ENCODE assay signal across 10 cellular contexts in the genomic region with DNA sequence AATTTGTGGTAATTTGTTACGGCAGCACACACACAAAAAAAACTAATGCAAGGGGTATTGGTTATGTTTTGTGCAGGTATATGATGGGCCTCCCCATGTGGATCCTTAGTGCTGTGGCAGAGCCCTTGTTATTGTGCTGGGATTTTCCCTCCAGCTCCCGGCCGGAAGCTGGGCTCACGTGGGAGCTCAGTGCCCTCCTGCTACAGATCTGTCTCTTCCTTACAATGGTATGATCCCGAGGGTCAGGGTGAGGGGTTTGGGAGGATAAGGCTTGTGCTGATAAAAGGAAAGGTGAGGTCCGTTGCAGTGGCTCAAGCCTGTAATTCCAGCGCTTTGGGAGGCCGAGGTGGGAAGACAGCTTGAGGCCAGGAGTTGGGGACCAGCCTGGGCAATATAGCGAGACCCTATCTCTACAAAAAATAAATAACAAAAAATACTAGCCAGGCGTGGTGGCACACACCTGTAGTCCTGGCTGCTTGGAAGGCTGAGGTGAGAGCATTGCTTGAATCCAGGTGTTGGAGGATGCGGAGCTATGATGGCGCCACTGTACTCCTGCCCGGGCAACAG. TPM values are rescaled to one million over a fixed set of nuclear protein-coding genes. Genes with fewer than 3 reads are reported as not detected.
DNase-seq lines count a peak whose midpoint lies in the region; ATAC-seq, FAIRE-seq and TF ChIP-seq lines count a peak whose summit lies in the region.
"Had no signal": no experiment of that assay in that cellular context is flagged by ENCODE, and none has a peak within 500 bp of the region (broad histone marks: within the 10 kb centered on the region; RNA-seq: fewer than 3 reads in every experiment).

No MANE protein-coding gene starts in this region.

- peak overlapping the region; percentile 75 for H3K4me2 ChIP-seq in HepG2 (ENCODE audit: low read depth, low read length)

- TF ChIP-seq RAD21 in HepG2 (CRISPR knock-in tag; IDR thresholded peaks at IDR 0.05), result no peak

- no peak overlapping the region for H2AFZ ChIP-seq in HepG2 (ENCODE audit: low read length)

- peak overlapping the region; percentile 74 for H3K4me3 Mint-ChIP-seq in activated T-helper 17 cell treated with anti-CD3 and anti-CD28 coated beads, Interleukin-2, amount 50 U/mL, for 72 hours

- FAIRE-seq in HepG2 (lab: Jason Lieb, UNC), result no peak
- FAIRE-seq: small intestine had no signal

- H3K79me2 ChIP-seq in HepG2 (ENCODE audit: insufficient read depth, low read length), result no peaks in the 10 kb centered on the region

- no peaks in the 10 kb centered on the region for H3K9me3 Mint-ChIP-seq in activated T-helper 17 cell treated with anti-CD3 and anti-CD28 coated beads, Interleukin-2, amount 50 U/mL, for 72 hours

- no TSS peak for BruUV-seq in HepG2 (replicated peaks; lab: Mats Ljungman, UMichigan)

- POLR2A ChIA-PET in HepG2 (lab: Yijun Ruan, JAX), result interaction anchor here (1.0 to 1.6 kb wide), 2 partner anchors 14 to 49 kb away, joined by 3 to 6 read pairs; a partner anchor contains a TSS

- peak overlapping the region; percentile 61 for H3K27ac Mint-ChIP-seq in activated T-helper 17 cell treated with anti-CD3 and anti-CD28 coated beads, Interleukin-2, amount 50 U/mL, for 72 hours

- no peaks in the 10 kb centered on the region for H3K4me1 Mint-ChIP-seq in activated T-helper 17 cell treated with anti-CD3 and anti-CD28 coated beads, Interleukin-2, amount 50 U/mL, for 72 hours

- H3K36me3 ChIP-seq in HepG2 (replicated peaks in 1 of 2; ENCODE audit: control insufficient read depth in 1 of 2, insufficient read depth in 2 of 2, low read length in 2 of 2) (no peaks in the 10 kb centered on the region), suprapubic skin (no peaks in the 10 kb centered on the region)
- H3K36me3 ChIP-seq: tibial artery had no signal

- TF ChIP-seq EP300 in HepG2 (IDR thresholded peaks at IDR 0.05; ENCODE audit: low read depth in 2 of 2, low read length in 2 of 2) (no peak), HepG2 (CRISPR knock-in tag; IDR thresholded peaks at IDR 0.05; ENCODE audit: borderline replicate concordance) (no peak), suprapubic skin (IDR thresholded peaks at IDR 0.05) (no peak)

- CTCF ChIA-PET in HepG2 (lab: Yijun Ruan, JAX; ENCODE audit: low intra/inter-chr PET ratio, low total read pairs), result no interaction called here

- no peak overlapping the region for H3K9ac ChIP-seq in HepG2 (ENCODE audit: insufficient read depth, low read depth, low read length)

- H3K27ac ChIP-seq in HepG2 (ENCODE audit: extremely low read length, insufficient read depth, low read length) (no peak overlapping the region), suprapubic skin (no peak overlapping the region)

- H3K36me3 Mint-ChIP-seq in activated T-helper 17 cell treated with anti-CD3 and anti-CD28 coated beads, Interleukin-2, amount 50 U/mL, for 72 hours (ENCODE audit: low read depth), result no peaks in the 10 kb centered on the region

- H3K4me3 ChIP-seq in HepG2 (replicated peaks in 1 of 3; ENCODE audit: insufficient read depth in 1 of 3, low read depth in 2 of 3, low read length in 3 of 3) (peak overlapping the region in 2 of 3 experiments; percentile 49 to 81; a peak in 2 of 6 replicates), suprapubic skin (peak overlapping the region; percentile 94)

- TF ChIP-seq CTCF in HepG2 (CRISPR knock-in tag; IDR thresholded peaks at IDR 0.05) (no peak), suprapubic skin (IDR thresholded peaks at IDR 0.05) (no peak)

- intact Hi-C loops in Right ventricle myocardium inferior (cut with DNase I), result no loop called here
- intact Hi-C loops in cardiac septum (cut with DNase I), result loop anchor here (5.0 kb wide), 1 partner anchor 120 kb away; no protein-coding TSS in a partner anchor
- intact Hi-C loops in HepG2 (cut with micrococcal nuclease; ENCODE audit: unreplicated experiment), result no loop called here

- H3K9me3 ChIP-seq in HepG2 (ENCODE audit: low read length) (no peaks in the 10 kb centered on the region), suprapubic skin (no peaks in the 10 kb centered on the region)
- H3K9me3 ChIP-seq: tibial artery had no signal

- WGBS in HepG2 (ENCODE audit: low lambda C conversion rate), result 62% methylated on average over 13 of the region's 13 CpGs
- 77% methylated on average over 13 of the region's 13 CpGs for WGBS in suprapubic skin

- H3K4me1 ChIP-seq in HepG2 (ENCODE audit: insufficient read depth, low read length), result peaks cover 73% of the 10 kb centered on the region
- peaks cover 65% of the 10 kb centered on the region for H3K4me1 ChIP-seq in suprapubic skin

- no peaks in the 10 kb centered on the region for H4K20me1 ChIP-seq in HepG2 (ENCODE audit: insufficient read depth, low read length)

- peak; percentile 13 for DNase-seq in Right ventricle myocardium inferior (ENCODE audit: missing footprints)
- no peak for DNase-seq in cardiac septum (ENCODE audit: low spot score)
- no peak for DNase-seq in HepG2 (ENCODE audit: low spot score)
- DNase-seq in suprapubic skin (ENCODE audit: low spot score in 2 of 2), result no peak
- DNase-seq in HPDE6-E6E7 (ENCODE audit: extremely low spot score), result no peak
- no peak for DNase-seq in activated CD4-positive, CD25-positive, alpha-beta regulatory T cell (lab: John Stamatoyannopoulos, UW)
- no peak for DNase-seq in NCI-H128 (lab: John Stamatoyannopoulos, UW; ENCODE audit: unreplicated experiment)

- in situ Hi-C loops in HepG2 (cut with HindIII; ENCODE audit: extremely low pct_ligation_motif_present, low pct_unique_long_range_greater_than_20kb), result no loop called here

- TF ChIP-seq POLR2A in HepG2 (IDR thresholded peaks at IDR 0.05; ENCODE audit: insufficient read depth in 1 of 2, low read depth in 2 of 2, low read length in 2 of 2), result no peak
- TF ChIP-seq POLR2A in suprapubic skin (IDR thresholded peaks at IDR 0.05), result no peak

- peaks cover 3 to 8% of the 10 kb centered on the region in 2 experiments; a peak in 2 of 5 replicates for H3K27me3 ChIP-seq in HepG2 (ENCODE audit: control insufficient read depth in 1 of 2, insufficient read depth in 2 of 2, low read length in 2 of 2)
- H3K27me3 ChIP-seq in suprapubic skin, result no peaks in the 10 kb centered on the region
- H3K27me3 ChIP-seq: tibial artery had no signal

- H3K27me3 Mint-ChIP-seq in activated T-helper 17 cell treated with anti-CD3 and anti-CD28 coated beads, Interleukin-2, amount 50 U/mL, for 72 hours, result no peaks in the 10 kb centered on the region

- ATAC-seq in Right ventricle myocardium inferior, result no peak
- ATAC-seq in activated T-helper 17 cell treated with anti-CD3 and anti-CD28 coated beads, Interleukin-2, amount 50 U/mL, for 72 hours (replicated peaks), result no peak
- no peak for ATAC-seq in HepG2

RNA-seq across cellular contexts. Expression of a gene that starts 0.9 kb away (rescaled TPM):
- 23.2 TPM for total RNA-seq in Right ventricle myocardium inferior
- 20.7 TPM for total RNA-seq in cardiac septum
- 1 to 10 TPM; 6.7 to 8.2 TPM for total RNA-seq in activated T-helper 17 cell treated with anti-CD3 and anti-CD28 coated beads, Interleukin-2, amount 50 U/mL, for 72 hours
- total RNA-seq in HepG2 (2016; rRNA removed; fragmentation: Illumina TruSeq; extraction: Trizol), result 2.6 and 3.7 TPM in 2 replicates
- total RNA-seq in HepG2 (2016; cell fraction: cytosol; rRNA removed; fragmentation: Illumina TruSeq; extraction: Trizol; ENCODE audit: low read depth), result 2.3 and 3.1 TPM in 2 replicates
- total RNA-seq in HepG2 (2016; cell fraction: insoluble cytoplasmic fraction; rRNA removed; fragmentation: Illumina TruSeq; extraction: Trizol), result 2.3 and 3.4 TPM in 2 replicates
- total RNA-seq in HepG2 (2016; cell fraction: membrane; rRNA removed; fragmentation: Illumina TruSeq; extraction: Trizol), result 5.0 and 6.3 TPM in 2 replicates
- total RNA-seq in HepG2 (2016; cell fraction: nucleus; rRNA removed; fragmentation: Illumina TruSeq; extraction: Trizol), result 2.5 and 2.6 TPM in 2 replicates
- 2.2 and 3.1 TPM in 2 replicates for polyA plus RNA-seq in HepG2 (2011; rRNA removed)
- 2.4 and 2.6 TPM in 2 replicates for polyA plus RNA-seq in HepG2 (2011; cell fraction: cytosol; rRNA removed)
- 3.1 and 4.1 TPM in 2 replicates for polyA plus RNA-seq in HepG2 (2011; cell fraction: nucleus; rRNA removed)
- 2.1 and 3.5 TPM in 2 replicates for polyA plus RNA-seq in HepG2 (2012)
- polyA plus RNA-seq in HepG2 (2016; cell fraction: cytosol; fragmentation: Illumina TruSeq; extraction: Trizol; ENCODE audit: low read depth), result 3.8 and 3.9 TPM in 2 replicates
- polyA plus RNA-seq in HepG2 (2016; cell fraction: insoluble cytoplasmic fraction; fragmentation: Illumina TruSeq; extraction: Trizol; ENCODE audit: low read depth), result 2.6 and 3.2 TPM in 2 replicates
- polyA plus RNA-seq in HepG2 (2016; cell fraction: membrane; fragmentation: Illumina TruSeq; extraction: Trizol; ENCODE audit: low read depth), result 6.3 and 6.9 TPM in 2 replicates
- 5.6 and 6.3 TPM in 2 replicates for polyA plus RNA-seq in HepG2 (2016; cell fraction: nucleus; fragmentation: Illumina TruSeq; extraction: Trizol; ENCODE audit: insufficient read depth, low read depth)
- polyA minus RNA-seq in HepG2 (2011; rRNA and poly(A)+ RNA removed; ENCODE audit: low replicate concordance), result 5.7 and 45.5 TPM in 2 replicates
- 1.5 and 2.1 TPM in 2 replicates for polyA minus RNA-seq in HepG2 (2011; cell fraction: cytosol; rRNA and poly(A)+ RNA removed)
- 1.7 and 2.8 TPM in 2 replicates for polyA minus RNA-seq in HepG2 (2011; cell fraction: nucleus; rRNA and poly(A)+ RNA removed)
- total RNA-seq in suprapubic skin, result 10 to 100 TPM; 38.2 to 53.6 (median 44.7) TPM

RNA-seq across cellular contexts. Expression of a gene that starts 13.5 kb away (rescaled TPM):
- total RNA-seq in Right ventricle myocardium inferior (37.3 TPM), cardiac septum (26.3 TPM), HepG2 (2016; rRNA removed; fragmentation: Illumina TruSeq; extraction: Trizol) (0.07 TPM in 1 of 2 replicates, not detected in the other), suprapubic skin (10 to 100 TPM in 3 of 4 donors, 1 to 10 TPM in 1; 9.3 to 48.9 (median 20.0) TPM)
- total RNA-seq in activated T-helper 17 cell treated with anti-CD3 and anti-CD28 coated beads, Interleukin-2, amount 50 U/mL, for 72 hours, result 1 to 10 TPM; 1.4 to 8.4 TPM
- total RNA-seq in HepG2 (2016; cell fraction: cytosol; rRNA removed; fragmentation: Illumina TruSeq; extraction: Trizol; ENCODE audit: low read depth), result not detected in 2 replicates
- 0.09 TPM in 1 of 2 replicates, not detected in the other for total RNA-seq in HepG2 (2016; cell fraction: insoluble cytoplasmic fraction; rRNA removed; fragmentation: Illumina TruSeq; extraction: Trizol)
- total RNA-seq in HepG2 (2016; cell fraction: membrane; rRNA removed; fragmentation: Illumina TruSeq; extraction: Trizol), result 0.03 TPM in 1 of 2 replicates, not detected in the other
- total RNA-seq in HepG2 (2016; cell fraction: nucleus; rRNA removed; fragmentation: Illumina TruSeq; extraction: Trizol), result 0.40 TPM in 1 of 2 replicates, not detected in the other
- polyA plus RNA-seq in HepG2 (2011; rRNA removed), result 0.07 and 0.37 TPM in 2 replicates
- polyA plus RNA-seq in HepG2 (2011; cell fraction: cytosol; rRNA removed), result 0.05 and 0.13 TPM in 2 replicates
- polyA plus RNA-seq in HepG2 (2011; cell fraction: nucleus; rRNA removed), result 0.56 and 0.95 TPM in 2 replicates
- 0.11 and 0.16 TPM in 2 replicates for polyA plus RNA-seq in HepG2 (2012)
- polyA plus RNA-seq in HepG2 (2016; cell fraction: cytosol; fragmentation: Illumina TruSeq; extraction: Trizol; ENCODE audit: low read depth), result not detected in 2 replicates
- polyA plus RNA-seq in HepG2 (2016; cell fraction: insoluble cytoplasmic fraction; fragmentation: Illumina TruSeq; extraction: Trizol; ENCODE audit: low read depth), result 0.17 TPM in 1 of 2 replicates, not detected in the other
- polyA plus RNA-seq in HepG2 (2016; cell fraction: membrane; fragmentation: Illumina TruSeq; extraction: Trizol; ENCODE audit: low read depth), result not detected in 2 replicates
- polyA plus RNA-seq in HepG2 (2016; cell fraction: nucleus; fragmentation: Illumina TruSeq; extraction: Trizol; ENCODE audit: insufficient read depth, low read depth), result 0.63 TPM in 1 of 2 replicates, not detected in the other
- polyA minus RNA-seq in HepG2 (2011; rRNA and poly(A)+ RNA removed; ENCODE audit: low replicate concordance), result 0.28 and 2.0 TPM in 2 replicates
- polyA minus RNA-seq in HepG2 (2011; cell fraction: cytosol; rRNA and poly(A)+ RNA removed), result not detected in 2 replicates
- polyA minus RNA-seq in HepG2 (2011; cell fraction: nucleus; rRNA and poly(A)+ RNA removed), result 0.13 and 1.1 TPM in 2 replicates

RNA-seq across cellular contexts. Expression of a gene that starts 46.9 kb away (rescaled TPM):
- total RNA-seq in Right ventricle myocardium inferior (not detected), cardiac septum (0.24 TPM), HepG2 (2016; rRNA removed; fragmentation: Illumina TruSeq; extraction: Trizol) (not detected in 2 replicates), suprapubic skin (10 to 100 TPM in 3 of 4 donors, 1 to 10 TPM in 1; 3.5 to 36.1 (median 20.8) TPM)
- under 1 TPM in 1 of 2 donors, not detected in 1; 0.16 TPM for total RNA-seq in activated T-helper 17 cell treated with anti-CD3 and anti-CD28 coated beads, Interleukin-2, amount 50 U/mL, for 72 hours
- total RNA-seq in HepG2 (2016; cell fraction: cytosol; rRNA removed; fragmentation: Illumina TruSeq; extraction: Trizol; ENCODE audit: low read depth), result not detected in 2 replicates
- not detected in 2 replicates for total RNA-seq in HepG2 (2016; cell fraction: insoluble cytoplasmic fraction; rRNA removed; fragmentation: Illumina TruSeq; extraction: Trizol)
- not detected in 2 replicates for total RNA-seq in HepG2 (2016; cell fraction: membrane; rRNA removed; fragmentation: Illumina TruSeq; extraction: Trizol)
- not detected in 2 replicates for total RNA-seq in HepG2 (2016; cell fraction: nucleus; rRNA removed; fragmentation: Illumina TruSeq; extraction: Trizol)
- not detected in 2 replicates for polyA plus RNA-seq in HepG2 (2011; rRNA removed)
- polyA plus RNA-seq in HepG2 (2011; cell fraction: cytosol; rRNA removed), result not detected in 2 replicates
- polyA plus RNA-seq in HepG2 (2011; cell fraction: nucleus; rRNA removed), result not detected in 2 replicates
- not detected in 2 replicates for polyA plus RNA-seq in HepG2 (2012)
- not detected in 2 replicates for polyA plus RNA-seq in HepG2 (2016; cell fraction: cytosol; fragmentation: Illumina TruSeq; extraction: Trizol; ENCODE audit: low read depth)
- not detected in 2 replicates for polyA plus RNA-seq in HepG2 (2016; cell fraction: insoluble cytoplasmic fraction; fragmentation: Illumina TruSeq; extraction: Trizol; ENCODE audit: low read depth)
- not detected in 2 replicates for polyA plus RNA-seq in HepG2 (2016; cell fraction: membrane; fragmentation: Illumina TruSeq; extraction: Trizol; ENCODE audit: low read depth)
- polyA plus RNA-seq in HepG2 (2016; cell fraction: nucleus; fragmentation: Illumina TruSeq; extraction: Trizol; ENCODE audit: insufficient read depth, low read depth), result not detected in 2 replicates
- not detected in 2 replicates for polyA minus RNA-seq in HepG2 (2011; rRNA and poly(A)+ RNA removed; ENCODE audit: low replicate concordance)
- not detected in 2 replicates for polyA minus RNA-seq in HepG2 (2011; cell fraction: cytosol; rRNA and poly(A)+ RNA removed)
- not detected in 2 replicates for polyA minus RNA-seq in HepG2 (2011; cell fraction: nucleus; rRNA and poly(A)+ RNA removed)

RNA-seq across cellular contexts. Expression of a gene that starts 47.5 kb away (rescaled TPM):
- total RNA-seq in Right ventricle myocardium inferior (38.8 TPM), cardiac septum (62.7 TPM), HepG2 (2016; rRNA removed; fragmentation: Illumina TruSeq; extraction: Trizol) (3.7 and 4.6 TPM in 2 replicates), suprapubic skin (100 to 1,000 TPM in 1 of 4 donors, 10 to 100 TPM in 3; 47.9 to 152 (median 76.2) TPM)
- 100 to 1,000 TPM; 163 to 471 TPM for total RNA-seq in activated T-helper 17 cell treated with anti-CD3 and anti-CD28 coated beads, Interleukin-2, amount 50 U/mL, for 72 hours
- 1.5 and 2.7 TPM in 2 replicates for total RNA-seq in HepG2 (2016; cell fraction: cytosol; rRNA removed; fragmentation: Illumina TruSeq; extraction: Trizol; ENCODE audit: low read depth)
- 3.3 and 5.0 TPM in 2 replicates for total RNA-seq in HepG2 (2016; cell fraction: insoluble cytoplasmic fraction; rRNA removed; fragmentation: Illumina TruSeq; extraction: Trizol)
- total RNA-seq in HepG2 (2016; cell fraction: membrane; rRNA removed; fragmentation: Illumina TruSeq; extraction: Trizol), result 4.5 and 5.3 TPM in 2 replicates
- 5.2 and 5.6 TPM in 2 replicates for total RNA-seq in HepG2 (2016; cell fraction: nucleus; rRNA removed; fragmentation: Illumina TruSeq; extraction: Trizol)
- polyA plus RNA-seq in HepG2 (2011; rRNA removed), result 8.5 and 10.8 TPM in 2 replicates
- 3.4 and 5.9 TPM in 2 replicates for polyA plus RNA-seq in HepG2 (2011; cell fraction: cytosol; rRNA removed)
- 44.6 and 61.9 TPM in 2 replicates for polyA plus RNA-seq in HepG2 (2011; cell fraction: nucleus; rRNA removed)
- 3.9 and 6.2 TPM in 2 replicates for polyA plus RNA-seq in HepG2 (2012)
- polyA plus RNA-seq in HepG2 (2016; cell fraction: cytosol; fragmentation: Illumina TruSeq; extraction: Trizol; ENCODE audit: low read depth), result 1.6 and 1.8 TPM in 2 replicates
- polyA plus RNA-seq in HepG2 (2016; cell fraction: insoluble cytoplasmic fraction; fragmentation: Illumina TruSeq; extraction: Trizol; ENCODE audit: low read depth), result 7.3 and 8.0 TPM in 2 replicates
- polyA plus RNA-seq in HepG2 (2016; cell fraction: membrane; fragmentation: Illumina TruSeq; extraction: Trizol; ENCODE audit: low read depth), result 5.0 and 6.0 TPM in 2 replicates
- polyA plus RNA-seq in HepG2 (2016; cell fraction: nucleus; fragmentation: Illumina TruSeq; extraction: Trizol; ENCODE audit: insufficient read depth, low read depth), result 15.8 and 16.2 TPM in 2 replicates
- polyA minus RNA-seq in HepG2 (2011; rRNA and poly(A)+ RNA removed; ENCODE audit: low replicate concordance), result 11.8 and 35.8 TPM in 2 replicates
- polyA minus RNA-seq in HepG2 (2011; cell fraction: cytosol; rRNA and poly(A)+ RNA removed), result 2.3 and 4.6 TPM in 2 replicates
- 6.8 and 9.5 TPM in 2 replicates for polyA minus RNA-seq in HepG2 (2011; cell fraction: nucleus; rRNA and poly(A)+ RNA removed)
